Comparison of ENCODE assay signal across 13 cellular contexts in the genomic region with DNA sequence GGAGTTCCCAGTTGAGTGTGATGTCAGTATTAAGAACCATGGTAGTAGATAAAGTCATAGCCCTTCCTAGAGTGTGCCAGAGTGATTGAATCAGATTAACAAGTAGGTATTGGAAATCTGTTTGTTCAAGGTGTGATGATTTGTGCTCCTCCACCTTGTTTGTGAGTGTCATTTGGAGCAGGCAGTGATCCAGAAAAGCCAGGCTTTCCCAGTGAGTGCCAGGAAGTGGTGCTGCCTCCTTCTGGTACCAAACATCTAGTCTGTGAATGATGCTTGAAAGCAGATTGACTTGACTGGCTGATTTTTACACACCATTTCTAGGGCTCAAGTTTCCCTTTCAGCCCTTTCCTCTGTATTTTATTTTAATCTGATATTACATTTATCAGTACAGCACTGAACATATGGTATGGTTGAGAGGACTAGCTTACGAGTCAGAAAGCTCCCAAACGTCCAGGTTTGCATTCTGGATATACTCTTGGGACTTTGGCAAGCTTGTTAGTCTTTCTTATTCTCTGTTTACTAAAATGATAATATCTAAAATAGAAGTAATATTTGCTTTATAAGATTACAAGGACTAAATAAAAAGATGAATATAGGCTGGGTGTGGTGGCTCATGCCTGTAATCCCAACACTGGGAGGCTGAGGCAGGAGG.
DNase-seq lines count a peak whose midpoint lies in the region; ATAC-seq, FAIRE-seq and TF ChIP-seq lines count a peak whose summit lies in the region.
"Had no signal": no experiment of that assay in that cellular context is flagged by ENCODE, and none has a peak within 500 bp of the region (broad histone marks: within the 10 kb centered on the region; RNA-seq: fewer than 3 reads in every experiment).

No MANE protein-coding gene starts in this region.

- no peak for TF ChIP-seq RAD21 in IMR-90 (IDR thresholded peaks at IDR 0.05; ENCODE audit: low read length)

- H2BK120ac ChIP-seq in IMR-90 (ENCODE audit: low read depth, low read length) = no peak overlapping the region

- H2BK5ac ChIP-seq in IMR-90 (ENCODE audit: low read depth, low read length, poor library complexity, severe bottlenecking) = no peak overlapping the region

- H2BK15ac ChIP-seq in IMR-90 (ENCODE audit: low read depth, low read length) = no peak overlapping the region

- BruUV-seq in IMR-90 (replicated peaks; lab: Mats Ljungman, UMichigan) = no TSS peak

- H3K79me1 ChIP-seq in IMR-90 (ENCODE audit: low read depth in 1 of 2, low read length in 2 of 2) = no peaks in the 10 kb centered on the region

- no peaks in the 10 kb centered on the region for H3K36me3 ChIP-seq in IMR-90 (ENCODE audit: control insufficient read depth, insufficient read depth, low read length)

- H2BK20ac ChIP-seq in IMR-90 (ENCODE audit: low read depth, low read length) = no peak overlapping the region

- no peak overlapping the region for H4K8ac ChIP-seq in IMR-90 (ENCODE audit: low read depth in 2 of 2, low read length in 2 of 2)

- in situ Hi-C loops in IMR-90 (cut with MboI; ENCODE audit: low sequenced_read_pairs) = loop anchor here (5.0 to 10.0 kb wide), 2 partner anchors 121 to 868 kb away; no protein-coding TSS in a partner anchor

- H3K56ac ChIP-seq in IMR-90 (ENCODE audit: extremely low read depth, insufficient read depth, low read length) = no peak overlapping the region

- no peak overlapping the region for H3K4me3 ChIP-seq in IMR-90 (ENCODE audit: insufficient read depth, low read depth, low read length)
- no peak overlapping the region for H3K4me3 ChIP-seq in cardiac fibroblast (replicated peaks in 1 of 2; ENCODE audit: low read depth in 2 of 2, low read length in 2 of 2)

- H3K4me1 Mint-ChIP-seq in mesothelial cell of epicardium (peaks cover 61% of the 10 kb centered on the region), progenitor cell of endocrine pancreas (ENCODE audit: low read depth) (no peaks in the 10 kb centered on the region)
- no peaks in the 10 kb centered on the region for H3K4me1 Mint-ChIP-seq in activated CD8-positive, alpha-beta T cell treated with anti-CD3 and anti-CD28 coated beads, Interleukin-2, amount 10 ng/mL, durations not matched to agents 7 days and 5 days (ENCODE audit: low read depth)

- peak; percentile 25 for TF ChIP-seq CTCF in D721Med (IDR thresholded peaks at IDR 0.05; ENCODE audit: insufficient read depth, missing control alignments)
- TF ChIP-seq CTCF in IMR-90 (conservative IDR thresholded peaks at IDR 0.05; ENCODE audit: low read depth, low read length) = 0 out of 2 replicates have a peak, but pooled peaks have one; percentile 18
- TF ChIP-seq CTCF in cardiac fibroblast (IDR thresholded peaks at IDR 0.05; ENCODE audit: low read depth, low read length) = peak; percentile 30
- no peak for TF ChIP-seq CTCF in mesothelial cell of epicardium (IDR thresholded peaks at IDR 0.05; ENCODE audit: unreplicated experiment)
- no peak for TF ChIP-seq CTCF in progenitor cell of endocrine pancreas (IDR thresholded peaks at IDR 0.05; ENCODE audit: unreplicated experiment)

- H3K4me1 ChIP-seq in IMR-90 (ENCODE audit: control insufficient read depth, insufficient read depth, low read length) = peaks cover 8% of the 10 kb centered on the region

- POLR2A ChIA-PET in IMR-90 (lab: Charles Lee; ENCODE audit: unreplicated experiment) = no interaction called here
- POLR2A ChIA-PET in activated CD8-positive, alpha-beta T cell treated with anti-CD3 and anti-CD28 coated beads, Interleukin-2, amount 10 ng/mL, durations not matched to agents 7 days and 5 days (lab: Charles Lee) = no interaction called here

- H2AFZ ChIP-seq in IMR-90 (replicated peaks; ENCODE audit: low read length, poor library complexity) = no peak overlapping the region

- peaks cover 6% of the 10 kb centered on the region for H3K36me3 Mint-ChIP-seq in mesothelial cell of epicardium
- H3K36me3 Mint-ChIP-seq in progenitor cell of endocrine pancreas (ENCODE audit: insufficient read depth) = peaks cover 6% of the 10 kb centered on the region
- no peaks in the 10 kb centered on the region for H3K36me3 Mint-ChIP-seq in activated CD8-positive, alpha-beta T cell treated with anti-CD3 and anti-CD28 coated beads, Interleukin-2, amount 10 ng/mL, durations not matched to agents 7 days and 5 days (ENCODE audit: low read depth)

- H2AK5ac ChIP-seq in IMR-90 (ENCODE audit: low read depth, low read length) = no peak overlapping the region

- no peaks in the 10 kb centered on the region for H3K9me3 ChIP-seq in IMR-90 (ENCODE audit: control insufficient read depth, insufficient read depth, low read length)

- DNase-seq in D721Med (ENCODE audit: insufficient read length, low spot score) (no peak), IMR-90 (no peak), cardiac fibroblast (ENCODE audit: low read depth in 2 of 2) (peak; percentile 26 to 32), mesothelial cell of epicardium (ENCODE audit: low spot score in 2 of 2, unreplicated experiment in 2 of 2) (no peak), activated T-cell treated with anti-CD3 and anti-CD28 coated beads for 4 hours (no peak), DMS114 treated with DMSO at 0.1 percent for 48 hours (lab: John Stamatoyannopoulos, UW; ENCODE audit: unreplicated experiment) (no peak), progenitor cell of endocrine pancreas (ENCODE audit: low spot score, unreplicated experiment) (no peak)
- no peak for DNase-seq in activated CD8-positive, alpha-beta T cell treated with anti-CD3 and anti-CD28 coated beads, Interleukin-2, amount 10 ng/mL, durations not matched to agents 7 days and 5 days
- DNase-seq: cerebellar nuclear complex; NCI-H446 treated with DMSO at 0.1 percent for 48 hours; stimulated activated CD4-positive, alpha-beta T cell treated with anti-CD3 and anti-CD28 coated beads, Interleukin-4, amount 100 ng/mL, for 1 hour had no signal

- H3K27ac ChIP-seq in IMR-90 (ENCODE audit: insufficient read depth, low read length) = no peak overlapping the region

- TF ChIP-seq POLR2A in IMR-90 (IDR thresholded peaks at IDR 0.05; ENCODE audit: low read depth, low read length) = no peak

- 0 out of 2 replicates have a peak, but pooled peaks cover 3% of the 10 kb centered on the region for H3K9me1 ChIP-seq in IMR-90 (ENCODE audit: insufficient read depth, low read length)

- H3K9me3 Mint-ChIP-seq in mesothelial cell of epicardium (peaks cover 3% of the 10 kb centered on the region), progenitor cell of endocrine pancreas (ENCODE audit: low read depth) (no peaks in the 10 kb centered on the region)
- H3K9me3 Mint-ChIP-seq in activated CD8-positive, alpha-beta T cell treated with anti-CD3 and anti-CD28 coated beads, Interleukin-2, amount 10 ng/mL, durations not matched to agents 7 days and 5 days (ENCODE audit: insufficient read depth) = no peaks in the 10 kb centered on the region
- H3K9me3 Mint-ChIP-seq: T-helper 1 cell treated with Interleukin-12 subunit alpha and Interleukin-12 subunit beta and Interleukin-4 antibody, amounts not matched to agents 30 μg/mL and 1 μg/mL, for 36 hours had no signal

- H3K27me3 ChIP-seq in IMR-90 (ENCODE audit: control insufficient read depth, insufficient read depth, low read length) = no peaks in the 10 kb centered on the region

- H3K4me3 Mint-ChIP-seq in mesothelial cell of epicardium (no peak overlapping the region), progenitor cell of endocrine pancreas (ENCODE audit: low read depth) (no peak overlapping the region)
- H3K4me3 Mint-ChIP-seq in activated CD8-positive, alpha-beta T cell treated with anti-CD3 and anti-CD28 coated beads, Interleukin-2, amount 10 ng/mL, durations not matched to agents 7 days and 5 days = no peak overlapping the region
- H3K4me3 Mint-ChIP-seq: T-helper 1 cell treated with Interleukin-12 subunit alpha and Interleukin-12 subunit beta and Interleukin-4 antibody, amounts not matched to agents 30 μg/mL and 1 μg/mL, for 36 hours had no signal

- no peak for ATAC-seq in IMR-90 (ENCODE audit: low read depth)
- ATAC-seq in activated CD8-positive, alpha-beta T cell treated with anti-CD3 and anti-CD28 coated beads, Interleukin-2, amount 10 ng/mL, durations not matched to agents 7 days and 5 days = no peak

- H3K9ac ChIP-seq in IMR-90 (ENCODE audit: low read depth, low read length) = no peak overlapping the region

- no peak overlapping the region for H3K23ac ChIP-seq in IMR-90 (ENCODE audit: low read depth, low read length)

- dilution Hi-C loops in IMR-90 (cut with HindIII; ENCODE audit: low sequenced_read_pairs, unreplicated experiment) = no loop called here

- CTCF ChIA-PET in IMR-90 (lab: Yijun Ruan, JAX) = interaction anchor here (0.6 kb wide), 1 partner anchor 674 kb away, joined by 3 read pairs; no protein-coding TSS in a partner anchor
- CTCF ChIA-PET in activated CD8-positive, alpha-beta T cell treated with anti-CD3 and anti-CD28 coated beads, Interleukin-2, amount 10 ng/mL, durations not matched to agents 7 days and 5 days (lab: Charles Lee) = interaction anchor here (0.8 to 1.7 kb wide), 3 partner anchors 10 to 259 kb away, joined by 3 to 5 read pairs (median 4); no protein-coding TSS in a partner anchor

- peak overlapping the region; percentile 94 for H3K27ac Mint-ChIP-seq in mesothelial cell of epicardium
- H3K27ac Mint-ChIP-seq in progenitor cell of endocrine pancreas = no peak overlapping the region
- H3K27ac Mint-ChIP-seq in activated CD8-positive, alpha-beta T cell treated with anti-CD3 and anti-CD28 coated beads, Interleukin-2, amount 10 ng/mL, durations not matched to agents 7 days and 5 days = no peak overlapping the region
- H3K27ac Mint-ChIP-seq: T-helper 1 cell treated with Interleukin-12 subunit alpha and Interleukin-12 subunit beta and Interleukin-4 antibody, amounts not matched to agents 30 μg/mL and 1 μg/mL, for 36 hours had no signal

- no peak overlapping the region for H2AK9ac ChIP-seq in IMR-90 (replicated peaks; ENCODE audit: low read depth, low read length, poor library complexity)

- intact Hi-C loops in IMR-90 (cut with micrococcal nuclease) = no loop called here

- no peak for FAIRE-seq in D721Med (lab: Jason Lieb, UNC)
- FAIRE-seq: HTR-8/SVneo had no signal

- H4K20me1 ChIP-seq in IMR-90 (ENCODE audit: insufficient read depth, low read length) = no peaks in the 10 kb centered on the region

- no peak overlapping the region for H3K4me2 ChIP-seq in IMR-90 (ENCODE audit: low read depth, low read length)

- H3K18ac ChIP-seq in IMR-90 (ENCODE audit: low read depth, low read length) = no peak overlapping the region

- no peak overlapping the region; the same call in 1 of the 2 replicates for H3K14ac ChIP-seq in IMR-90 (replicated peaks; ENCODE audit: low read depth, low read length)

- H4K5ac ChIP-seq in IMR-90 (ENCODE audit: low read depth, low read length) = no peak overlapping the region

- no CpG with 5 or more reads among the region's 2 CpGs for WGBS in IMR-90 (ENCODE audit: extremely low coverage in 2 of 2, insufficient read length in 1 of 2), 2 experiments

- no peak overlapping the region for H3K4ac ChIP-seq in IMR-90 (ENCODE audit: low read depth, low read length)

- H4K91ac ChIP-seq in IMR-90 (ENCODE audit: insufficient read depth, low read depth, low read length) = no peak overlapping the region

- H3K27me3 Mint-ChIP-seq in mesothelial cell of epicardium (ENCODE audit: low read depth) (no peaks in the 10 kb centered on the region), progenitor cell of endocrine pancreas (no peaks in the 10 kb centered on the region)
- no peaks in the 10 kb centered on the region for H3K27me3 Mint-ChIP-seq in activated CD8-positive, alpha-beta T cell treated with anti-CD3 and anti-CD28 coated beads, Interleukin-2, amount 10 ng/mL, durations not matched to agents 7 days and 5 days (ENCODE audit: low read depth)

Comparison
In these comparisons a context has a peak if more than half of its experiments do, and no peak if none do; other contexts are left out.
1. DNase-seq: peak in cardiac fibroblast (2 of 2); none in D721Med (single experiment), IMR-90 (single experiment), mesothelial cell of epicardium (0 of 2), activated T-cell treated with anti-CD3 and anti-CD28 coated beads for 4 hours (single experiment), DMS114 treated with DMSO at 0.1 percent for 48 hours (single experiment), progenitor cell of endocrine pancreas (single experiment) and activated CD8-positive, alpha-beta T cell treated with anti-CD3 and anti-CD28 coated beads, Interleukin-2, amount 10 ng/mL, durations not matched to agents 7 days and 5 days (single experiment).
2. CTCF ChIP-seq: peak in D721Med (single experiment), IMR-90 (single experiment) and cardiac fibroblast (single experiment); none in mesothelial cell of epicardium (single experiment) and progenitor cell of endocrine pancreas (single experiment).